8 cellular contexts compared by ENCODE assay signal in genomic region chr20:35617397-35618031, GRCh38. TPM values are rescaled to one million over a fixed set of nuclear protein-coding genes. Genes with fewer than 3 reads are reported as not detected.
DNase-seq lines count a peak whose midpoint lies in the region; ATAC-seq, FAIRE-seq and TF ChIP-seq lines count a peak whose summit lies in the region.

No MANE protein-coding gene starts in this region.

- peak overlapping the region; percentile 60 to 75 (median 66) for H3K4me3 ChIP-seq in esophagus muscularis mucosa

- 43% methylated on average over 18 of the region's 19 CpGs for WGBS in esophagus muscularis mucosa

- H3K9me3 Mint-ChIP-seq in activated CD8-positive, alpha-beta T cell treated with anti-CD3 and anti-CD28 coated beads, Interleukin-2, amount 10 ng/mL, durations not matched to agents 7 days and 5 days (ENCODE audit: insufficient read depth), result no peaks in the 10 kb centered on the region
- peaks cover 0 to 3% (median 0%) of the 10 kb centered on the region in 9 donors for H3K9me3 Mint-ChIP-seq in naive thymus-derived CD8-positive, alpha-beta T cell

- H3K36me3 Mint-ChIP-seq in activated CD8-positive, alpha-beta T cell treated with anti-CD3 and anti-CD28 coated beads, Interleukin-2, amount 10 ng/mL, durations not matched to agents 7 days and 5 days (ENCODE audit: low read depth), result peaks cover 7% of the 10 kb centered on the region
- H3K36me3 Mint-ChIP-seq in naive thymus-derived CD8-positive, alpha-beta T cell, result no peaks in the 10 kb centered on the region

- intact Hi-C loops in esophagus muscularis mucosa (cut with DNase I), result loop anchor here (5.0 kb wide), 1 partner anchor 45 kb away; the partner anchor contains the start of genes CPNE1 and RBM12

- H3K36me3 ChIP-seq in esophagus muscularis mucosa, result peaks cover 0 to 15% (median 9%) of the 10 kb centered on the region in 4 donors

- DNase-seq in AG08396 (ENCODE audit: low spot score), result peak; percentile 50
- DNase-seq in NCI-H2227 (lab: John Stamatoyannopoulos, UW; ENCODE audit: unreplicated experiment), result peak; percentile 70
- DNase-seq in activated CD8-positive, alpha-beta T cell treated with anti-CD3 and anti-CD28 coated beads, Interleukin-2, amount 10 ng/mL, durations not matched to agents 7 days and 5 days, result peak; percentile 63
- DNase-seq in esophagus muscularis mucosa (ENCODE audit: extremely low spot score), result no peak
- DNase-seq in naive thymus-derived CD8-positive, alpha-beta T cell, result peak in 7 of 10 donors; percentile 34 to 72 (median 39)
- peak; percentile 80 for DNase-seq in urothelium cell line (ENCODE audit: low spot score)
- DNase-seq in GM19240 (ENCODE audit: insufficient read length, low spot score), result no peak

- in situ Hi-C loops in GM18951 (cut with MboI; ENCODE audit: low sequenced_read_pairs, unreplicated experiment), result no loop called here

- peak overlapping the region; percentile 90 to 98 (median 92) for H3K27ac ChIP-seq in esophagus muscularis mucosa (replicated peaks in 1 of 4)

- no peaks in the 10 kb centered on the region for H3K9me3 ChIP-seq in esophagus muscularis mucosa

- peak overlapping the region; percentile 92 for H3K27ac Mint-ChIP-seq in activated CD8-positive, alpha-beta T cell treated with anti-CD3 and anti-CD28 coated beads, Interleukin-2, amount 10 ng/mL, durations not matched to agents 7 days and 5 days
- H3K27ac Mint-ChIP-seq in naive thymus-derived CD8-positive, alpha-beta T cell, result peak overlapping the region in 9 of 10 donors; percentile 30 to 100 (median 99)

- TF ChIP-seq POLR2A in GM18951 (IDR thresholded peaks at IDR 0.05; ENCODE audit: extremely low read depth, insufficient read depth, insufficient read length), result peak; percentile 33
- no peak for TF ChIP-seq POLR2A in esophagus muscularis mucosa (IDR thresholded peaks at IDR 0.05; ENCODE audit: low read depth)

- TF ChIP-seq CTCF in esophagus muscularis mucosa (IDR thresholded peaks at IDR 0.05), result peak in 1 of 3 experiments; percentile 46

- TF ChIP-seq EP300 in esophagus muscularis mucosa (IDR thresholded peaks at IDR 0.05), result no peak

- POLR2A ChIA-PET in activated CD8-positive, alpha-beta T cell treated with anti-CD3 and anti-CD28 coated beads, Interleukin-2, amount 10 ng/mL, durations not matched to agents 7 days and 5 days (lab: Charles Lee), result interaction anchor here (0.6 to 5.1 kb wide), 7 partner anchors 11 to 337 kb away, joined by 3 to 72 read pairs (median 3); partner anchors contain the start of genes CPNE1, RBM12, RBM39 and SCAND1
- POLR2A ChIA-PET in naive thymus-derived CD8-positive, alpha-beta T cell (lab: Charles Lee), result interaction anchor here (1.4 to 8.2 kb wide), 6 partner anchors 46 to 336 kb away, joined by 4 to 101 read pairs (median 10); partner anchors contain the start of genes CPNE1, NFS1, PHF20 and RBM12

- CTCF ChIA-PET in activated CD8-positive, alpha-beta T cell treated with anti-CD3 and anti-CD28 coated beads, Interleukin-2, amount 10 ng/mL, durations not matched to agents 7 days and 5 days (lab: Charles Lee), result interaction anchor here (0.8 to 4.3 kb wide), 8 partner anchors 13 to 336 kb away, joined by 3 to 29 read pairs (median 6); partner anchors contain the start of genes NFS1, ROMO1 and SCAND1

- H3K4me1 Mint-ChIP-seq in activated CD8-positive, alpha-beta T cell treated with anti-CD3 and anti-CD28 coated beads, Interleukin-2, amount 10 ng/mL, durations not matched to agents 7 days and 5 days (ENCODE audit: low read depth), result peaks cover 43% of the 10 kb centered on the region
- peaks cover 16 to 45% (median 39%) of the 10 kb centered on the region in 4 donors for H3K4me1 Mint-ChIP-seq in naive thymus-derived CD8-positive, alpha-beta T cell

- no peaks in the 10 kb centered on the region for H3K27me3 ChIP-seq in esophagus muscularis mucosa

- no peak for FAIRE-seq in urothelium cell line (lab: Jason Lieb, UNC)

- peaks cover 2% of the 10 kb centered on the region for H3K27me3 Mint-ChIP-seq in activated CD8-positive, alpha-beta T cell treated with anti-CD3 and anti-CD28 coated beads, Interleukin-2, amount 10 ng/mL, durations not matched to agents 7 days and 5 days (ENCODE audit: low read depth)
- H3K27me3 Mint-ChIP-seq in naive thymus-derived CD8-positive, alpha-beta T cell, result no peaks in the 10 kb centered on the region

- no peak for ATAC-seq in activated CD8-positive, alpha-beta T cell treated with anti-CD3 and anti-CD28 coated beads, Interleukin-2, amount 10 ng/mL, durations not matched to agents 7 days and 5 days
- ATAC-seq in naive thymus-derived CD8-positive, alpha-beta T cell, result no peak

- peak overlapping the region; percentile 84 for H3K4me3 Mint-ChIP-seq in activated CD8-positive, alpha-beta T cell treated with anti-CD3 and anti-CD28 coated beads, Interleukin-2, amount 10 ng/mL, durations not matched to agents 7 days and 5 days
- H3K4me3 Mint-ChIP-seq in naive thymus-derived CD8-positive, alpha-beta T cell, result peak overlapping the region; percentile 87 to 95 (median 90)

- H3K4me1 ChIP-seq in esophagus muscularis mucosa, result peaks cover 28 to 45% (median 42%) of the 10 kb centered on the region in 4 donors

RNA-seq across cellular contexts. Expression of gene SPAG4, which starts 1.9 kb away (rescaled TPM):
- 1 to 10 TPM; 2.6 to 5.0 TPM for total RNA-seq in activated CD8-positive, alpha-beta T cell treated with anti-CD3 and anti-CD28 coated beads, Interleukin-2, amount 10 ng/mL, durations not matched to agents 7 days and 5 days
- 1 to 10 TPM; 2.6 to 5.0 (median 2.9) TPM for total RNA-seq in esophagus muscularis mucosa
- under 1 TPM; 0.47 to 0.74 TPM for total RNA-seq in naive thymus-derived CD8-positive, alpha-beta T cell
- polyA plus RNA-seq in naive thymus-derived CD8-positive, alpha-beta T cell, result 1 to 10 TPM in 1 of 3 donors, under 1 TPM in 2; 0.19 to 1.2 (median 0.30) TPM

RNA-seq across cellular contexts. Expression of gene CPNE1, which starts 47.2 kb away (rescaled TPM):
- total RNA-seq in activated CD8-positive, alpha-beta T cell treated with anti-CD3 and anti-CD28 coated beads, Interleukin-2, amount 10 ng/mL, durations not matched to agents 7 days and 5 days, result 100 to 1,000 TPM; 271 to 272 TPM
- total RNA-seq in esophagus muscularis mucosa, result 100 to 1,000 TPM in 2 of 4 donors, 10 to 100 TPM in 2; 23.0 to 148 (median 99.9) TPM
- total RNA-seq in naive thymus-derived CD8-positive, alpha-beta T cell, result 100 to 1,000 TPM; 413 to 454 TPM
- 100 to 1,000 TPM; 329 to 392 (median 384) TPM for polyA plus RNA-seq in naive thymus-derived CD8-positive, alpha-beta T cell

RNA-seq across cellular contexts. Expression of gene RBM12, which starts 47.2 kb away (rescaled TPM):
- 100 to 1,000 TPM; 112 to 119 TPM for total RNA-seq in activated CD8-positive, alpha-beta T cell treated with anti-CD3 and anti-CD28 coated beads, Interleukin-2, amount 10 ng/mL, durations not matched to agents 7 days and 5 days
- 10 to 100 TPM; 21.0 to 30.6 (median 24.0) TPM for total RNA-seq in esophagus muscularis mucosa
- total RNA-seq in naive thymus-derived CD8-positive, alpha-beta T cell, result 100 to 1,000 TPM; 112 to 132 TPM
- 10 to 100 TPM; 35.2 to 43.7 (median 39.9) TPM for polyA plus RNA-seq in naive thymus-derived CD8-positive, alpha-beta T cell

Comparison
In these comparisons a context has a peak if more than half of its experiments do, and no peak if none do; other contexts are left out.
1. DNase-seq: peak in AG08396 (single experiment), NCI-H2227 (single experiment), activated CD8-positive, alpha-beta T cell treated with anti-CD3 and anti-CD28 coated beads, Interleukin-2, amount 10 ng/mL, durations not matched to agents 7 days and 5 days (single experiment), naive thymus-derived CD8-positive, alpha-beta T cell (7 of 10) and urothelium cell line (single experiment); none in esophagus muscularis mucosa (single experiment) and GM19240 (single experiment).